28 cellular contexts compared by ENCODE assay signal in the genomic region with DNA sequence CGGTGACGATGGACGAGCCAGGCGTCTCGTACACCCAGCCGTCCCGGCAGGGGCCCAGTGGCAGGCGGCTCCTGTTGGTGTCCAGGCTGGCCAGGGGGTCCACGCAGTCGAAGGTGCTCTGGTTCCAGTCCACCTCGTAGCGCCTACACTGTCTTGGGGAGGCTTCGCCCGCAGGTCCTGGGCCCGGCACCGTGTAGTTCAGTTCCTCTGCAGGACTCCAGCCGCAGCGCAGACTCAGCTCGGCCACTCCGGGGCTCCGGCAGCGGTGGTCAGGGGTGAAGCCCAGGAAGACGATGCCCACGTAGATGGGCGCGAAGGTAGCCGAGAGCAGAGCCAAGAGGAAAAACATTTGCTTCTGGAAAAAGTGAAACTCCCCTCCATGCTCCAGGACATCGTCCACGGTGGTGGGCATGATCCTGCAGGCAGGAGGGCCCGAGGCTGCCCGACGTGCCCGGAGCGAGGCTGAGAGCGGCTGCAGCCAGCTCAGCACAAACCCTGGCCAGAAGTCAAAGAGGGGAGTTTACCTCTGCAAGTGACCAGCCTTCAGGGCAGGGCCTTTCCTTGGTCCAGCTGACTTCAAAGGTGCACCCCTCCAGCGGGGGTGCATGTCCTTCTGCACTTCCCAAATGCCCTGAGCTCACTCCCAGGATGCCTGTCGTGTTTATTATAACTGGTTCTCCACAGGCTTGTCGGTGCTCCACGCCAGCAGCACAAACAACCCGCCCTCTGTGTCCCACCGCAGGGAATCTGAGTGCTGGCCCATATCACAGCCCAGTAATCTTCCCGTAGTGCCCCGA. TPM values are rescaled to one million over a fixed set of nuclear protein-coding genes. Genes with fewer than 3 reads are reported as not detected.
DNase-seq lines count a peak whose midpoint lies in the region; ATAC-seq and TF ChIP-seq lines count a peak whose summit lies in the region.
"Had no signal": no experiment of that assay in that cellular context is flagged by ENCODE, and none has a peak within 500 bp of the region (broad histone marks: within the 10 kb centered on the region; RNA-seq: fewer than 3 reads in every experiment).

A gene (minus strand): TSS at position 476 of the 797 bp plus-strand sequence. CDS start 64 bp downstream, at position 412.

- TF ChIP-seq EP300 in sigmoid colon (IDR thresholded peaks at IDR 0.05) = no peak

- TF ChIP-seq POLR2A in sigmoid colon (IDR thresholded peaks at IDR 0.05) = no peak

- H3K9me3 ChIP-seq in RWPE2 (ENCODE audit: severe bottlenecking) (no peaks in the 10 kb centered on the region), sigmoid colon (no peaks in the 10 kb centered on the region)
- H3K9me3 ChIP-seq: adrenal gland, HAP-1, neutrophil, stomach had no signal

- no peak within 1 kb of the TSS for H2BK120ac ChIP-seq in mesendoderm (ENCODE audit: low read depth, low read length)

- no peak within 1 kb of the TSS for H4K8ac ChIP-seq in mesendoderm (ENCODE audit: low read depth, low read length)

- no peak within 1 kb of the TSS for H3K4me3 ChIP-seq in RWPE2 (ENCODE audit: severe bottlenecking)
- H3K4me3 ChIP-seq in mesendoderm (ENCODE audit: low read length) = no peak within 1 kb of the TSS
- H3K4me3 ChIP-seq in sigmoid colon = no peak within 1 kb of the TSS
- H3K4me3 ChIP-seq: adrenal gland, HAP-1, stomach had no signal

- H2AK5ac ChIP-seq in mesendoderm (ENCODE audit: low read length) = no peak within 1 kb of the TSS

- H3K56ac ChIP-seq in mesendoderm (ENCODE audit: low read length) = peak within 1 kb of the TSS; percentile 11

- peaks cover 6% of the 10 kb centered on the region for H3K36me3 Mint-ChIP-seq in Calu3 (ENCODE audit: insufficient read depth, unreplicated experiment)

- no peak for ATAC-seq in RWPE2 (ENCODE audit: low read depth)
- no peak for ATAC-seq in HG03280 (IDR thresholded peaks at IDR 0.05; ENCODE audit: unreplicated experiment)
- ATAC-seq: effector memory CD8-positive, alpha-beta T cell; left colon had no signal

- no peak for TF ChIP-seq CTCF in Calu3 (IDR thresholded peaks at IDR 0.05; ENCODE audit: unreplicated experiment)
- TF ChIP-seq CTCF in RWPE2 (IDR thresholded peaks at IDR 0.05; ENCODE audit: poor library complexity, severe bottlenecking) = no peak
- TF ChIP-seq CTCF in sigmoid colon (IDR thresholded peaks at IDR 0.05) = no peak

- intact Hi-C loops in Calu3 (cut with micrococcal nuclease; ENCODE audit: unreplicated experiment) = loop anchor here (10.0 kb wide), 1 partner anchor 564 kb away; a partner anchor contains a TSS
- intact Hi-C loops in sigmoid colon (cut with DNase I) = loop anchor here (10.0 kb wide), 1 partner anchor 114 kb away; no protein-coding TSS in a partner anchor

- H3K9me3 Mint-ChIP-seq in Calu3 (ENCODE audit: low read depth, unreplicated experiment) = no peaks in the 10 kb centered on the region
- H3K9me3 Mint-ChIP-seq: CD4-positive, alpha-beta T cell; effector memory CD8-positive, alpha-beta T cell had no signal

- H3K79me1 ChIP-seq in mesendoderm (ENCODE audit: low read length) = no peaks in the 10 kb centered on the region

- no TSS peak for BruUV-seq in Calu3 (replicated peaks; lab: Mats Ljungman, UMichigan)

- no CpG with 5 or more reads among the region's 43 CpGs for WGBS in mesendoderm (ENCODE audit: extremely low coverage, insufficient coverage, low lambda C conversion rate)
- WGBS in sigmoid colon, 2 donors = 92 to 93% methylated on average over 43 of the region's 43 CpGs

- DNase-seq in Calu3 (no peak), RWPE2 (ENCODE audit: low spot score) (peak; percentile 62), mesendoderm (no peak), sigmoid colon (no peak), 8988T (no peak)
- no peak for DNase-seq in activated T-cell treated with anti-CD3 and anti-CD28 coated beads, Interleukin-2, amount 50 U/mL, for 48 hours
- DNase-seq: activated CD4-positive, alpha-beta T cell treated with anti-CD3 and anti-CD28 coated beads, Interleukin-2, amount 50 U/mL, for 1 hour; adrenal gland; CD4-positive, alpha-beta T cell; DMS153; effector memory CD8-positive, alpha-beta T cell; KBM-7; left colon; MM.1S; NCI-H1436 treated with DMSO at 0.1 percent for 48 hours; NCI-H510A treated with DMSO at 0.1 percent for 48 hours; stimulated activated CD4-positive, alpha-beta T cell treated with anti-CD3 and anti-CD28 coated beads, Interleukin-12 subunit alpha, Interleukin-12 subunit beta, amount 100 ng/mL, for 4 hours; stomach had no signal

- H2BK5ac ChIP-seq in mesendoderm (ENCODE audit: low read length) = no peak within 1 kb of the TSS

- H3K27ac Mint-ChIP-seq in Calu3 (ENCODE audit: unreplicated experiment) = peak within 1 kb of the TSS; percentile 17
- H3K27ac Mint-ChIP-seq: CD4-positive, alpha-beta T cell; effector memory CD8-positive, alpha-beta T cell had no signal

- no peaks in the 10 kb centered on the region for H3K79me2 ChIP-seq in mesendoderm (ENCODE audit: control insufficient read depth, insufficient read depth, low read length)

- CTCF ChIA-PET in Calu3 (lab: Charles Lee) = interaction anchor here (0.7 kb wide), 1 partner anchor 128 kb away, joined by 3 read pairs; no protein-coding TSS in a partner anchor

- H4K5ac ChIP-seq in mesendoderm (ENCODE audit: low read length) = no peak within 1 kb of the TSS

- H3K9ac ChIP-seq in mesendoderm (ENCODE audit: low read length) = no peak within 1 kb of the TSS

- H3K27ac ChIP-seq in RWPE2 (ENCODE audit: poor library complexity, severe bottlenecking) = no peak within 1 kb of the TSS
- no peak within 1 kb of the TSS for H3K27ac ChIP-seq in mesendoderm (ENCODE audit: low read depth, low read length)
- H3K27ac ChIP-seq in sigmoid colon = peak within 1 kb of the TSS; percentile 1 to 84 (median 72)
- H3K27ac ChIP-seq: adrenal gland, neutrophil, VCaP had no signal

- peak within 1 kb of the TSS; percentile 25 for H3K23ac ChIP-seq in mesendoderm (ENCODE audit: low read length)

- no peaks in the 10 kb centered on the region for H3K27me3 Mint-ChIP-seq in Calu3 (ENCODE audit: unreplicated experiment)

- no peak within 1 kb of the TSS for H3K4me2 ChIP-seq in mesendoderm (ENCODE audit: low read length)

- no peaks in the 10 kb centered on the region for H3K36me3 ChIP-seq in RWPE2 (ENCODE audit: low read depth)
- H3K36me3 ChIP-seq in mesendoderm (ENCODE audit: control insufficient read depth, insufficient read depth, low read length) = no peaks in the 10 kb centered on the region
- no peaks in the 10 kb centered on the region for H3K36me3 ChIP-seq in sigmoid colon
- H3K36me3 ChIP-seq: adrenal gland, HAP-1, neutrophil, stomach had no signal

- no peaks in the 10 kb centered on the region for H3K27me3 ChIP-seq in RWPE2 (ENCODE audit: insufficient read depth, poor library complexity, severe bottlenecking)
- H3K27me3 ChIP-seq in mesendoderm (ENCODE audit: insufficient read depth, low read length, poor library complexity) = no peaks in the 10 kb centered on the region
- H3K27me3 ChIP-seq in sigmoid colon = no peaks in the 10 kb centered on the region
- H3K27me3 ChIP-seq: adrenal gland, neutrophil, stomach had no signal

- H3K4me3 Mint-ChIP-seq in Calu3 (ENCODE audit: low read depth, unreplicated experiment) = no peak within 1 kb of the TSS
- H3K4me3 Mint-ChIP-seq: CD4-positive, alpha-beta T cell; effector memory CD8-positive, alpha-beta T cell had no signal

- peaks cover 19% of the 10 kb centered on the region for H3K4me1 ChIP-seq in RWPE2 (ENCODE audit: insufficient read depth, poor library complexity, severe bottlenecking)
- peaks cover 4% of the 10 kb centered on the region for H3K4me1 ChIP-seq in mesendoderm (ENCODE audit: control insufficient read depth, low read depth, low read length)
- peaks cover 0 to 38% (median 32%) of the 10 kb centered on the region in 4 donors for H3K4me1 ChIP-seq in sigmoid colon
- H3K4me1 ChIP-seq: adrenal gland, HAP-1 had no signal

- no peak within 1 kb of the TSS for H3K4ac ChIP-seq in mesendoderm (ENCODE audit: low read depth, low read length)

- H3K4me1 Mint-ChIP-seq in Calu3 (ENCODE audit: low read depth, unreplicated experiment) = peaks cover 63% of the 10 kb centered on the region

- H2BK15ac ChIP-seq in mesendoderm (replicated peaks; ENCODE audit: low read depth) = no peak within 1 kb of the TSS

- H3K18ac ChIP-seq in mesendoderm (ENCODE audit: low read length) = peak within 1 kb of the TSS; percentile 6

RNA-seq across cellular contexts. Expression of the gene that starts here (rescaled TPM):
- not detected in 2 replicates for total RNA-seq in Calu3 (2022)
- polyA plus RNA-seq in mesendoderm (2013, experiment 1 of 2) = 2.3 TPM
- polyA plus RNA-seq in mesendoderm (2013, experiment 2 of 2) = 2.2 TPM
- under 1 TPM; 0.27 to 0.99 (median 0.32) TPM for total RNA-seq in sigmoid colon
- not detected for polyA plus RNA-seq in sigmoid colon
- total RNA-seq: adrenal gland; CD4-positive, alpha-beta T cell; fibroblast of lung; G401; glomerular endothelial cell; left colon; mononuclear cell; stomach; T-helper 2 cell treated with Interferon-gamma antibody and Interleukin-4, amounts not matched to agents 100 ng/mL and 5 ng/mL, for 36 hours; ureter had no signal
- polyA plus RNA-seq: adrenal gland, fibroblast of lung, stomach had no signal

Comparison
In these comparisons a context has a peak if more than half of its experiments do, and no peak if none do; other contexts are left out.
1. H3K27ac ChIP-seq: peak in sigmoid colon (4 of 4); none in RWPE2 (single experiment) and mesendoderm (single experiment).